ENCODE assay signal across 8 cellular contexts in the genomic region with DNA sequence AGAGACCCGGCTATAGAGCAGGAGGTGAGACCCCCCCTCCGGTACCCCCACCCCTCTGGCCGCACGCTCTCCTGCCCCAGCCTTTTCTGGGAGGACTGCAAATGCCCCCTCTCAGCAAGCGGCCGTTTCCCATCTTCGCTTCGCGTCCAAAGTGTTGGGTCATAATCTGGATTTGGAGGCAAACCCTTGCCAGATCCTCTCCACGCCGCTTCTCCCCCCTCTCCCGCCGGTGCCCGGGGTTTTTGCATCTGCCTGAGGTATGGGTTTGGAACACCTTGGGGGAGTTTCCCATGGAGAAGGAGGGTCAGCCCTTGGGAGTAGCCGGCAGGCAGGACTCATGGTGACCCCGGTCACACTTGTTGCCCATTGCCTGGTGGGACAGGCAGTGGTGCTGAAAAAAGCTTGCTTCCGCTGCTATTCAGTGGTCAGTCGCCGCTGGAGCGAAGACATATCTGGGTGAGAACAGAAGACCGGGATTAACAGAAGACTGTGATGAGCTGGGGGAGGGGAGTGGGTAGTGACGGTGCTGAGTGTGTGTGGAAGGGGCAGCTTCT. TPM values are rescaled to one million over a fixed set of nuclear protein-coding genes. Genes with fewer than 3 reads are reported as not detected.
DNase-seq lines count a peak whose midpoint lies in the region; ATAC-seq and TF ChIP-seq lines count a peak whose summit lies in the region.

No MANE protein-coding gene starts in this region.

- H3K36me3 ChIP-seq in left ventricle myocardium inferior (no peaks in the 10 kb centered on the region), brain microvascular endothelial cell (replicated peaks) (no peaks in the 10 kb centered on the region), lower lobe of right lung (no peaks in the 10 kb centered on the region)

- DNase-seq in left ventricle myocardium inferior (no peak), Right ventricle myocardium superior (no peak), brain microvascular endothelial cell (no peak), lower lobe of right lung (no peak), T1000 (lab: John Stamatoyannopoulos, UW) (no peak)

- H3K4me3 ChIP-seq in left ventricle myocardium inferior (peak overlapping the region; percentile 54), brain microvascular endothelial cell (ENCODE audit: low read depth, low read length) (peak overlapping the region; percentile 68), lower lobe of right lung (peak overlapping the region; percentile 37)

- ATAC-seq in Right ventricle myocardium superior (ENCODE audit: poor library complexity) (no peak), lower lobe of right lung (no peak), HG02885 (IDR thresholded peaks at IDR 0.05; ENCODE audit: poor library complexity, unreplicated experiment) (no peak), GM21619 (IDR thresholded peaks at IDR 0.05; ENCODE audit: unreplicated experiment) (no peak), GM21515 (IDR thresholded peaks at IDR 0.05; ENCODE audit: unreplicated experiment) (no peak)

- no peaks in the 10 kb centered on the region for H3K9me3 ChIP-seq in left ventricle myocardium inferior (replicated peaks)
- no peaks in the 10 kb centered on the region for H3K9me3 ChIP-seq in lower lobe of right lung

- TF ChIP-seq CTCF in left ventricle myocardium inferior (IDR thresholded peaks at IDR 0.05; ENCODE audit: borderline replicate concordance) (no peak), brain microvascular endothelial cell (IDR thresholded peaks at IDR 0.05; ENCODE audit: low read depth, low read length, missing control alignments) (no peak), lower lobe of right lung (IDR thresholded peaks at IDR 0.05) (no peak)

- intact Hi-C loops in left ventricle myocardium inferior (cut with micrococcal nuclease) = no loop called here
- intact Hi-C loops in Right ventricle myocardium superior (cut with DNase I) = no loop called here
- intact Hi-C loops in lower lobe of right lung (cut with DNase I) = no loop called here

- no peak overlapping the region for H3K27ac ChIP-seq in left ventricle myocardium inferior (replicated peaks)
- no peak overlapping the region for H3K27ac ChIP-seq in brain microvascular endothelial cell
- H3K27ac ChIP-seq in lower lobe of right lung = no peak overlapping the region

- H3K4me1 ChIP-seq in left ventricle myocardium inferior (peaks cover 15% of the 10 kb centered on the region), lower lobe of right lung (peaks cover 5% of the 10 kb centered on the region)

- H3K27me3 ChIP-seq in left ventricle myocardium inferior (ENCODE audit: low read depth) (peaks cover 88% of the 10 kb centered on the region), brain microvascular endothelial cell (replicated peaks) (no peaks in the 10 kb centered on the region), lower lobe of right lung (ENCODE audit: low read depth) (peaks cover 38% of the 10 kb centered on the region)

- in situ Hi-C loops in brain microvascular endothelial cell (cut with HindIII; ENCODE audit: low pct_ligation_motif_present, low sequenced_read_pairs) = no loop called here

RNA-seq across cellular contexts. Expression of gene KCNK2, which starts 0.9 kb away (rescaled TPM):
- total RNA-seq in left ventricle myocardium inferior = 0.08 TPM
- 0.27 TPM for total RNA-seq in Right ventricle myocardium superior
- not detected for total RNA-seq in lower lobe of right lung
